Comparison of ENCODE assay signal across 14 cellular contexts in genomic region chr7:32536016-32536415, GRCh38.
"Had no signal": no experiment of that assay in that cellular context is flagged by ENCODE, and none has a peak within 500 bp of the region (broad histone marks: within the 10 kb centered on the region; RNA-seq: fewer than 3 reads in every experiment).

No MANE protein-coding gene starts in this region.

- H3K9me3 ChIP-seq: mucosa of descending colon, sigmoid colon, thyroid gland, upper lobe of right lung had no signal

- H3K27me3 ChIP-seq: sigmoid colon, thyroid gland, upper lobe of right lung had no signal

- H3K27ac ChIP-seq: sigmoid colon, thyroid gland, upper lobe of right lung had no signal

- H3K4me2 ChIP-seq: smooth muscle cell had no signal

- DNase-seq: activated CD4-positive, alpha-beta T cell treated with anti-CD3 and anti-CD28 coated beads for 48 hours; activated CD4-positive, CD25-positive, alpha-beta regulatory T cell; activated T-cell treated with anti-CD3 and anti-CD28 coated beads, Interleukin-2, amount 50 U/mL, for 1 hour; erythroblast; left colon; mesendoderm; mucosa of descending colon; sigmoid colon; stimulated activated CD4-positive, alpha-beta T cell treated with anti-CD3 and anti-CD28 coated beads, Interleukin-15, amount 100 ng/mL, for 24 hours; stimulated activated CD8-positive, alpha-beta memory T cell treated with anti-CD3 and anti-CD28 coated beads, Interleukin-4, amount 100 ng/mL, for 48 hours; stimulated activated naive CD4-positive, alpha-beta T cell; thyroid gland; upper lobe of right lung had no signal

- H3K36me3 ChIP-seq: sigmoid colon, thyroid gland, upper lobe of right lung had no signal

- H3K4me3 ChIP-seq: mucosa of descending colon, sigmoid colon, smooth muscle cell, thyroid gland, upper lobe of right lung had no signal

- ATAC-seq: left colon, mucosa of descending colon, upper lobe of right lung had no signal
